In the genomic region with DNA sequence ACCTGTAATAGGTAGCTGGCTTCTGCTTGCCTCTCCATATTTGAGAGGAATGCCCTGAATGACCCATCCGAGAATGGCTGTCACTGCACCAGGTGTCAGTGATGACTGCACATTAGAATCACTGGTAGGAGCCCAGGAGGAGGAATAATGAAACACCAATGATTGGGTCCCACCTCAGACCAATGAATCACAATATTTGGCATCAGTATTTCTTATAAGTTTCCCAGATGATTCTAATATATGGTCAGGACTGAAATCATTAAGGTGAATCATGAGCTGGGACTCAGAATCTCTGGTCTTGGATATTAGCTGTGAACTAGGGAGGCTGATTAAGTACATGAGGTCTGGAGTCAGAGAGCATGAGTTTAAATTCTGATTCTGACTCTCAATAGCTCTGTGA, we compare ENCODE assay signal across 22 cellular contexts.
"Had no signal": no experiment of that assay in that cellular context is flagged by ENCODE, and none has a peak within 500 bp of the region (broad histone marks: within the 10 kb centered on the region; RNA-seq: fewer than 3 reads in every experiment).

No MANE protein-coding gene starts in this region.

- H3K4me1 Mint-ChIP-seq: stimulated activated memory B cell treated with anti-CD40 and anti-IgM and Interleukin-4, amounts not matched to agents 10 μg/mL and 1 μg/mL and 100 μg/mL, for 72 hours had no signal

- ATAC-seq: left lobe of liver; mucosa of descending colon; naive thymus-derived CD8-positive, alpha-beta T cell; sciatic nerve; stimulated activated memory B cell treated with anti-CD40 and anti-IgM and Interleukin-4, amounts not matched to agents 10 μg/mL and 1 μg/mL and 100 μg/mL, for 72 hours had no signal

- H3K4me3 ChIP-seq: coronary artery, hepatocyte, mucosa of descending colon, spleen, tibial artery, upper lobe of left lung, uterus had no signal

- H3K27me3 Mint-ChIP-seq: naive thymus-derived CD8-positive, alpha-beta T cell; stimulated activated memory B cell treated with anti-CD40 and anti-IgM and Interleukin-4, amounts not matched to agents 10 μg/mL and 1 μg/mL and 100 μg/mL, for 72 hours; stimulated activated naive CD8-positive, alpha-beta T cell treated with anti-CD3 and anti-CD28 coated beads, Interleukin-15, Interleukin-2, amounts not matched to agents 100 ng/mL and 50 ng/mL, for 24 hours had no signal

- H2AFZ ChIP-seq: hepatocyte had no signal

- H3K27ac ChIP-seq: coronary artery, hepatocyte, spleen, tibial artery, upper lobe of left lung, uterus had no signal

- H3K9me3 Mint-ChIP-seq: endodermal cell; naive thymus-derived CD8-positive, alpha-beta T cell; neural crest cell; stimulated activated memory B cell treated with anti-CD40 and anti-IgM and Interleukin-4, amounts not matched to agents 10 μg/mL and 1 μg/mL and 100 μg/mL, for 72 hours; stimulated activated naive CD8-positive, alpha-beta T cell treated with anti-CD3 and anti-CD28 coated beads, Interleukin-15, Interleukin-2, amounts not matched to agents 100 ng/mL and 50 ng/mL, for 24 hours had no signal

- H3K4me1 ChIP-seq: spleen, tibial artery, upper lobe of left lung, uterus had no signal

- H3K9me3 ChIP-seq: mucosa of descending colon, spleen, tibial artery, upper lobe of left lung, uterus had no signal

- H3K27me3 ChIP-seq: hepatocyte, spleen, tibial artery, upper lobe of left lung, uterus had no signal

- H3K79me2 ChIP-seq: hepatocyte had no signal

- DNase-seq: effector CD4-positive, alpha-beta T cell; endodermal cell; foreskin melanocyte; head of caudate nucleus; kidney glomerular epithelial cell; mucosa of descending colon; naive thymus-derived CD8-positive, alpha-beta T cell; posterior cingulate gyrus; spleen; stimulated activated CD4-positive, alpha-beta T cell treated with anti-CD3 and anti-CD28 coated beads, Interleukin-15, amount 100 ng/mL, for 24 hours; stimulated activated CD4-positive, alpha-beta T cell treated with anti-CD3 and anti-CD28 coated beads, Interleukin-1b, Interleukin-23, amount 100 ng/mL, for 48 hours; stimulated activated CD4-positive, alpha-beta T cell treated with anti-CD3 and anti-CD28 coated beads, Interleukin-4, amount 100 ng/mL, for 24 hours; tibial artery; upper lobe of left lung; uterus had no signal

- H3K27ac Mint-ChIP-seq: endodermal cell; naive thymus-derived CD8-positive, alpha-beta T cell; stimulated activated memory B cell treated with anti-CD40 and anti-IgM and Interleukin-4, amounts not matched to agents 10 μg/mL and 1 μg/mL and 100 μg/mL, for 72 hours; stimulated activated naive CD8-positive, alpha-beta T cell treated with anti-CD3 and anti-CD28 coated beads, Interleukin-15, Interleukin-2, amounts not matched to agents 100 ng/mL and 50 ng/mL, for 24 hours had no signal

- H3K4me3 Mint-ChIP-seq: endodermal cell; naive thymus-derived CD8-positive, alpha-beta T cell; neural crest cell; stimulated activated memory B cell treated with anti-CD40 and anti-IgM and Interleukin-4, amounts not matched to agents 10 μg/mL and 1 μg/mL and 100 μg/mL, for 72 hours; stimulated activated naive CD8-positive, alpha-beta T cell treated with anti-CD3 and anti-CD28 coated beads, Interleukin-15, Interleukin-2, amounts not matched to agents 100 ng/mL and 50 ng/mL, for 24 hours had no signal

- H3K4me2 ChIP-seq: hepatocyte had no signal

- H3K36me3 ChIP-seq: tibial artery, uterus had no signal
